ENCODE assay signal across 9 cellular contexts in the genomic region with DNA sequence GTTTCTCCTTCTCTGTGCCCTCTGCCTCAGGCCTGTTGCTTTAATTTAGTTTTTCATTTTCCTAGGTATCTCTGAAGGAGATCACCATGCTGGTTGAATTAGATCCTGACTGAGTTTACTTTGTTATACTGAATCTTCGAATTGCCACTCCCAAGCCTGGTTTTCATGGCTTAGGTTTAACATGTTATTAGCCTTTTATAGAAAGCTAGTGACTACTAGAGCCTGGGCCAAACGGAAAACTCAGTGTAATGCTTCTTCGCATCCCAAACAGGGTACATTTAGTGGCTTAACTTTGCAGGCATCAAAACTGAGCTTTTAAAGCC. TPM values are rescaled to one million over a fixed set of nuclear protein-coding genes. Genes with fewer than 3 reads are reported as not detected.
DNase-seq lines count a peak whose midpoint lies in the region; ATAC-seq, FAIRE-seq and TF ChIP-seq lines count a peak whose summit lies in the region.
"Had no signal": no experiment of that assay in that cellular context is flagged by ENCODE, and none has a peak within 500 bp of the region (broad histone marks: within the 10 kb centered on the region; RNA-seq: fewer than 3 reads in every experiment).

No MANE protein-coding gene starts in this region.

- peak overlapping the region; percentile 88 to 96 for H3K4me3 Mint-ChIP-seq in activated T-cell treated with anti-CD3 and anti-CD28 coated beads, Interleukin-2, amount 50 U/mL, for 72 hours
- H3K4me3 Mint-ChIP-seq in astrocyte (ENCODE audit: unreplicated experiment), result peak overlapping the region; percentile 97

- peaks cover 77% of the 10 kb centered on the region for H4K20me1 ChIP-seq in astrocyte (ENCODE audit: insufficient read depth, low read length)

- H2AFZ ChIP-seq in astrocyte (ENCODE audit: low read depth, low read length), result no peak overlapping the region

- no peak for FAIRE-seq in astrocyte (lab: Jason Lieb, UNC)

- no peak for TF ChIP-seq POLR2A in tibial nerve (IDR thresholded peaks at IDR 0.05)

- H3K27me3 ChIP-seq in astrocyte (ENCODE audit: insufficient read depth, low read length), result no peaks in the 10 kb centered on the region
- H3K27me3 ChIP-seq in lower lobe of right lung (ENCODE audit: low read depth), result no peaks in the 10 kb centered on the region
- H3K27me3 ChIP-seq in tibial nerve, result no peaks in the 10 kb centered on the region

- H3K36me3 Mint-ChIP-seq in activated T-cell treated with anti-CD3 and anti-CD28 coated beads, Interleukin-2, amount 50 U/mL, for 72 hours (ENCODE audit: insufficient read depth in 2 of 2), result peaks cover 8 to 10% of the 10 kb centered on the region in 2 donors
- H3K36me3 Mint-ChIP-seq in astrocyte (ENCODE audit: low read depth, unreplicated experiment), result peaks cover 2% of the 10 kb centered on the region

- peaks cover 4% of the 10 kb centered on the region for H3K36me3 ChIP-seq in astrocyte (ENCODE audit: insufficient read depth, low read length)
- H3K36me3 ChIP-seq in lower lobe of right lung, result no peaks in the 10 kb centered on the region
- H3K36me3 ChIP-seq in tibial nerve, result no peaks in the 10 kb centered on the region

- intact Hi-C loops in lower lobe of right lung (cut with DNase I), result no loop called here

- peak overlapping the region; percentile 86 for H3K9ac ChIP-seq in astrocyte (ENCODE audit: low read length)

- H3K4me1 Mint-ChIP-seq in activated T-cell treated with anti-CD3 and anti-CD28 coated beads, Interleukin-2, amount 50 U/mL, for 72 hours (ENCODE audit: low read depth), result peaks cover 58% of the 10 kb centered on the region
- peaks cover 18% of the 10 kb centered on the region for H3K4me1 Mint-ChIP-seq in astrocyte (ENCODE audit: low read depth, unreplicated experiment)

- no peaks in the 10 kb centered on the region for H3K27me3 Mint-ChIP-seq in activated T-cell treated with anti-CD3 and anti-CD28 coated beads, Interleukin-2, amount 50 U/mL, for 72 hours (ENCODE audit: low read depth)
- no peaks in the 10 kb centered on the region for H3K27me3 Mint-ChIP-seq in astrocyte (ENCODE audit: low read depth, unreplicated experiment)

- H3K27ac ChIP-seq in astrocyte (ENCODE audit: low read depth, low read length) (no peak overlapping the region), lower lobe of right lung (no peak overlapping the region), tibial nerve (peak overlapping the region in 1 of 4 donors; percentile 1)

- H3K9me3 ChIP-seq in astrocyte (ENCODE audit: insufficient read depth, low read depth, low read length), result no peaks in the 10 kb centered on the region
- H3K9me3 ChIP-seq in lower lobe of right lung, result no peaks in the 10 kb centered on the region
- H3K9me3 ChIP-seq in tibial nerve, result no peaks in the 10 kb centered on the region

- ATAC-seq in activated T-cell treated with anti-CD3 and anti-CD28 coated beads, Interleukin-2, amount 50 U/mL, for 72 hours (replicated peaks in 1 of 2), result no peak
- no peak for ATAC-seq in lower lobe of right lung

- no peak for TF ChIP-seq CTCF in astrocyte (IDR thresholded peaks at IDR 0.05; ENCODE audit: insufficient read depth, low read depth, low read length)
- no peak for TF ChIP-seq CTCF in lower lobe of right lung (IDR thresholded peaks at IDR 0.05)
- TF ChIP-seq CTCF in tibial nerve (IDR thresholded peaks at IDR 0.05), result no peak

- H3K4me1 ChIP-seq in astrocyte (ENCODE audit: insufficient read depth, low read length) (peaks cover 15% of the 10 kb centered on the region), lower lobe of right lung (peaks cover 52% of the 10 kb centered on the region), tibial nerve (peaks cover 0 to 63% (median 19%) of the 10 kb centered on the region in 4 donors)

- no peaks in the 10 kb centered on the region for H3K9me3 Mint-ChIP-seq in activated T-cell treated with anti-CD3 and anti-CD28 coated beads, Interleukin-2, amount 50 U/mL, for 72 hours
- no peaks in the 10 kb centered on the region for H3K9me3 Mint-ChIP-seq in astrocyte (ENCODE audit: unreplicated experiment)

- H3K4me2 ChIP-seq in astrocyte (ENCODE audit: low read length), result peak overlapping the region; percentile 88

- WGBS in tibial nerve, 2 donors, result 43 to 48% methylated on average over 3 of the region's 3 CpGs

- TF ChIP-seq EP300 in tibial nerve (IDR thresholded peaks at IDR 0.05), result no peak

- H3K79me2 ChIP-seq in astrocyte (ENCODE audit: insufficient read depth, low read length), result peaks cover 86% of the 10 kb centered on the region

- H3K4me3 ChIP-seq in astrocyte (ENCODE audit: insufficient read depth, low read depth, low read length) (peak overlapping the region; percentile 87), lower lobe of right lung (peak overlapping the region; percentile 87), tibial nerve (peak overlapping the region in 3 of 4 donors; percentile 0 to 99 (median 80))

- no peak for DNase-seq in activated T-cell treated with anti-CD3 and anti-CD28 coated beads, Interleukin-2, amount 50 U/mL, for 72 hours
- DNase-seq in activated T-cell treated with anti-CD3 and anti-CD28 coated beads, Interleukin-2, amount 50 U/mL, for 1 hour, result no peak
- DNase-seq in astrocyte (ENCODE audit: low read depth) (no peak), lower lobe of right lung (no peak), tibial nerve (ENCODE audit: low spot score in 2 of 2) (no peak), GOT3 (lab: John Stamatoyannopoulos, UW) (no peak), DMS 273 treated with DMSO at 0.1 percent for 48 hours (lab: John Stamatoyannopoulos, UW) (no peak), NCI-H2171 treated with DMSO at 0.1 percent for 48 hours (lab: John Stamatoyannopoulos, UW) (no peak)

- peak overlapping the region; percentile 85 for H3K27ac Mint-ChIP-seq in activated T-cell treated with anti-CD3 and anti-CD28 coated beads, Interleukin-2, amount 50 U/mL, for 72 hours
- H3K27ac Mint-ChIP-seq in astrocyte (ENCODE audit: unreplicated experiment), result no peak overlapping the region

RNA-seq across cellular contexts. Expression of gene CRKL, which starts 3.6 kb away (rescaled TPM):
- 10 to 100 TPM; 70.4 to 71.5 TPM for total RNA-seq in activated T-cell treated with anti-CD3 and anti-CD28 coated beads, Interleukin-2, amount 50 U/mL, for 72 hours
- total RNA-seq in astrocyte (59.5 and 63.0 TPM in 2 replicates), lower lobe of right lung (53.5 TPM), tibial nerve (10 to 100 TPM; 44.7 to 59.0 (median 51.5) TPM)

RNA-seq across cellular contexts. Expression of gene AIFM3, which starts 46.2 kb away (rescaled TPM):
- total RNA-seq in activated T-cell treated with anti-CD3 and anti-CD28 coated beads, Interleukin-2, amount 50 U/mL, for 72 hours, result under 1 TPM in 1 of 2 donors, not detected in 1; 0.58 TPM
- total RNA-seq in astrocyte, result 0.48 and 0.67 TPM in 2 replicates
- total RNA-seq in lower lobe of right lung, result 12.3 TPM
- 1 to 10 TPM in 3 of 4 donors, under 1 TPM in 1; 0.59 to 3.1 (median 1.8) TPM for total RNA-seq in tibial nerve
- total RNA-seq: lung microvascular endothelial cell had no signal
